Comparison of ENCODE assay signal across 20 cellular contexts in genomic region chr3:17638351-17638750, GRCh38.
DNase-seq lines count a peak whose midpoint lies in the region; ATAC-seq and TF ChIP-seq lines count a peak whose summit lies in the region.
"Had no signal": no experiment of that assay in that cellular context is flagged by ENCODE, and none has a peak within 500 bp of the region (broad histone marks: within the 10 kb centered on the region; RNA-seq: fewer than 3 reads in every experiment).

No MANE protein-coding gene starts in this region.

- H3K27ac Mint-ChIP-seq in MCF 10A (ENCODE audit: low read depth, unreplicated experiment) (peak overlapping the region; percentile 92), natural killer cell (no peak overlapping the region)
- H3K27ac Mint-ChIP-seq: GM23338, nephron had no signal

- no peak for TF ChIP-seq POLR2A in breast epithelium (IDR thresholded peaks at IDR 0.05)
- no peak for TF ChIP-seq POLR2A in gastrocnemius medialis (IDR thresholded peaks at IDR 0.05)

- H3K36me3 Mint-ChIP-seq in MCF 10A (ENCODE audit: insufficient read depth, unreplicated experiment) (peaks cover 7% of the 10 kb centered on the region), natural killer cell (no peaks in the 10 kb centered on the region)

- TF ChIP-seq CTCF in MCF 10A (IDR thresholded peaks at IDR 0.05; ENCODE audit: unreplicated experiment): no peak
- no peak for TF ChIP-seq CTCF in breast epithelium (IDR thresholded peaks at IDR 0.05)
- no peak for TF ChIP-seq CTCF in fibroblast of mammary gland (conservative IDR thresholded peaks at IDR 0.05; ENCODE audit: control insufficient read depth, insufficient read depth, low read depth, low read length)
- no peak for TF ChIP-seq CTCF in natural killer cell (IDR thresholded peaks at IDR 0.05)
- no peak for TF ChIP-seq CTCF in gastrocnemius medialis (IDR thresholded peaks at IDR 0.05 in 4 of 5, conservative IDR thresholded peaks at IDR 0.05 in 1 of 5)

- H3K4me3 ChIP-seq in breast epithelium: no peak overlapping the region
- no peak overlapping the region for H3K4me3 ChIP-seq in SJSA1
- no peak overlapping the region for H3K4me3 ChIP-seq in fibroblast of mammary gland (ENCODE audit: control insufficient read depth, low read depth, low read length)
- H3K4me3 ChIP-seq in gastrocnemius medialis: no peak overlapping the region
- H3K4me3 ChIP-seq: GM23338, tibial nerve had no signal

- H3K9me3 Mint-ChIP-seq in MCF 10A (ENCODE audit: unreplicated experiment) (no peaks in the 10 kb centered on the region), natural killer cell (no peaks in the 10 kb centered on the region)
- H3K9me3 Mint-ChIP-seq: GM23338, nephron had no signal

- H3K4me1 Mint-ChIP-seq in MCF 10A (ENCODE audit: insufficient read depth, unreplicated experiment) (peaks cover 36% of the 10 kb centered on the region), natural killer cell (peaks cover 18 to 21% of the 10 kb centered on the region in 2 donors)

- POLR2A ChIA-PET in MCF 10A (lab: Yijun Ruan, JAX): interaction anchor here (0.6 to 3.6 kb wide), 6 partner anchors 8 to 1136 kb away, joined by 3 to 18 read pairs (median 4); partner anchors contain the start of gene TBC1D5

- ATAC-seq in natural killer cell: no peak
- no peak for ATAC-seq in GM19023 (IDR thresholded peaks at IDR 0.05; ENCODE audit: unreplicated experiment)
- no peak for ATAC-seq in gastrocnemius medialis
- ATAC-seq: GM23338 had no signal

- H3K27me3 ChIP-seq in breast epithelium (no peaks in the 10 kb centered on the region), SJSA1 (replicated peaks) (no peaks in the 10 kb centered on the region), gastrocnemius medialis (no peaks in the 10 kb centered on the region)
- H3K27me3 ChIP-seq: tibial nerve had no signal

- H3K27ac ChIP-seq in breast epithelium: no peak overlapping the region
- H3K27ac ChIP-seq in SJSA1: peak overlapping the region; percentile 75; the same call in 1 of the 2 replicates
- no peak overlapping the region for H3K27ac ChIP-seq in gastrocnemius medialis
- H3K27ac ChIP-seq: C4-2B, tibial nerve had no signal

- in situ Hi-C loops in gastrocnemius medialis (cut with MboI; ENCODE audit: low sequenced_read_pairs in 4 of 4): no loop called here

- CTCF ChIA-PET in MCF 10A (lab: Yijun Ruan, JAX): interaction anchor here (0.6 to 0.9 kb wide), 3 partner anchors 181 to 204 kb away, joined by 3 read pairs; no protein-coding TSS in a partner anchor

- H3K4me1 ChIP-seq in breast epithelium: no peaks in the 10 kb centered on the region
- H3K4me1 ChIP-seq in SJSA1 (replicated peaks): peaks cover 34% of the 10 kb centered on the region
- peaks cover 18 to 19% of the 10 kb centered on the region in 2 donors for H3K4me1 ChIP-seq in gastrocnemius medialis

- peak; percentile 43 for DNase-seq in MCF 10A (ENCODE audit: unreplicated experiment)
- DNase-seq in breast epithelium (ENCODE audit: low spot score in 2 of 2): no peak
- DNase-seq in SJSA1 (ENCODE audit: low read depth in 1 of 2, low spot score in 2 of 2): no peak
- DNase-seq in fibroblast of mammary gland (ENCODE audit: low read depth): peak; percentile 62
- no peak for DNase-seq in natural killer cell
- DNase-seq in COLO829 (ENCODE audit: low spot score): no peak
- no peak for DNase-seq in gastrocnemius medialis
- DNase-seq: 8988T; activated CD4-positive, CD25-positive, alpha-beta regulatory T cell treated with anti-CD3 and anti-CD28 coated beads, Interleukin-2, amount 50 U/mL, for 72 hours; central memory CD4-positive, alpha-beta T cell; effector CD8-positive, alpha-beta T cell; kidney glomerular epithelial cell; mesendoderm; NCI-H1048; NCI-H510A treated with DMSO at 0.1 percent for 48 hours had no signal

- BruUV-seq in MCF 10A (replicated peaks; lab: Mats Ljungman, UMichigan): no TSS peak

- intact Hi-C loops in MCF 10A (cut with micrococcal nuclease) (loop anchor here (5.0 kb wide), 1 partner anchor 56 kb away; no protein-coding TSS in a partner anchor), breast epithelium (cut with DNase I; ENCODE audit: low total_unique reads) (no loop called here), natural killer cell (cut with micrococcal nuclease) (no loop called here), gastrocnemius medialis (cut with DNase I; ENCODE audit: low total_unique reads) (loop anchor here (5.0 to 10.0 kb wide), 2 partner anchors 154 to 546 kb away; no protein-coding TSS in a partner anchor)

- peak overlapping the region; percentile 22 for H3K4me3 Mint-ChIP-seq in MCF 10A (ENCODE audit: unreplicated experiment)
- no peak overlapping the region for H3K4me3 Mint-ChIP-seq in natural killer cell
- H3K4me3 Mint-ChIP-seq: GM23338, nephron had no signal

- no peaks in the 10 kb centered on the region for H3K36me3 ChIP-seq in breast epithelium
- no peaks in the 10 kb centered on the region for H3K36me3 ChIP-seq in SJSA1
- no peaks in the 10 kb centered on the region for H3K36me3 ChIP-seq in gastrocnemius medialis
- H3K36me3 ChIP-seq: tibial nerve had no signal

- no peaks in the 10 kb centered on the region for H3K27me3 Mint-ChIP-seq in MCF 10A (ENCODE audit: insufficient read depth, unreplicated experiment)
- H3K27me3 Mint-ChIP-seq in natural killer cell (ENCODE audit: low read depth in 2 of 2): no peaks in the 10 kb centered on the region

- H3K9me3 ChIP-seq in breast epithelium (no peaks in the 10 kb centered on the region), SJSA1 (replicated peaks) (no peaks in the 10 kb centered on the region), gastrocnemius medialis (no peaks in the 10 kb centered on the region)
- H3K9me3 ChIP-seq: tibial nerve had no signal

Comparison
In these comparisons a context has a peak if more than half of its experiments do, and no peak if none do; other contexts are left out.
1. DNase-seq: peak in MCF 10A (single experiment) and fibroblast of mammary gland (single experiment); none in breast epithelium (0 of 2), SJSA1 (0 of 2), natural killer cell (single experiment), COLO829 (single experiment) and gastrocnemius medialis (0 of 2).
2. intact Hi-C loops: an anchor here in MCF 10A (5.0 kb wide) and gastrocnemius medialis (5.0 to 10.0 kb wide); none called in breast epithelium and natural killer cell.